Comparison of ENCODE assay signal across 12 cellular contexts in the genomic region with DNA sequence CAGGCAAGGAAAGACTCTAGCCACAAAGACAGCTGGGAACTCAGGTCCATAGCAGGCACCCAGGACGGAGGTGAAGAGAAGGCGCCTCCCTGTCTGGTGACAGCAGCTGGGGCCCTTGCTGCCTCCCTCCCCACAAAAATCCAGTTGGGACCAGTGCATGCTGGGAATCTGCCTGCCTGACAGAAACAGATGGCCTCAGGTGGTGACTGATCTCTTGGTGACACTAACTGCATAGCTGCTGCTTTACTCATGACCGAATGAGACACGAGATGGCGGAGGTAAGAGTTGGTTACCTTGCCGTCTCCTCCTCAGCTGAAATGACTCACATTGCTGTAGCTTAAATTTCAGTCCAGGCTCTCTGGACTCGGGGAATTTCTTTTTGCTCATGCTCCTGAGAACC.
A peak's percentile ranks its signal among the peaks of the same experiment; 100 is the strongest.
DNase-seq lines count a peak whose midpoint lies in the region; ATAC-seq and TF ChIP-seq lines count a peak whose summit lies in the region.
"Had no signal": no experiment of that assay in that cellular context is flagged by ENCODE, and none has a peak within 500 bp of the region (broad histone marks: within the 10 kb centered on the region; RNA-seq: fewer than 3 reads in every experiment).

No MANE protein-coding gene starts in this region.

- H3K4me1 Mint-ChIP-seq in Calu3 (ENCODE audit: low read depth, unreplicated experiment) (peaks cover 60% of the 10 kb centered on the region), mesothelial cell of epicardium (peaks cover 47% of the 10 kb centered on the region)
- peaks cover 4% of the 10 kb centered on the region for H3K4me1 Mint-ChIP-seq in stimulated activated memory B cell treated with anti-CD40 and anti-IgM and Interleukin-4, amounts not matched to agents 10 μg/mL and 1 μg/mL and 100 μg/mL, for 72 hours

- no peak for TF ChIP-seq CTCF in Calu3 (IDR thresholded peaks at IDR 0.05; ENCODE audit: unreplicated experiment)
- no peak for TF ChIP-seq CTCF in adrenal gland (IDR thresholded peaks at IDR 0.05)
- no peak for TF ChIP-seq CTCF in mesothelial cell of epicardium (IDR thresholded peaks at IDR 0.05; ENCODE audit: unreplicated experiment)

- peak; percentile 74 for DNase-seq in Calu3
- DNase-seq in NCI-H1694 (lab: John Stamatoyannopoulos, UW): peak; percentile 95
- DNase-seq in adrenal gland: peak in 5 of 7 donors; percentile 22 to 58 (median 51)
- DNase-seq in mesothelial cell of epicardium (ENCODE audit: low spot score in 2 of 2, unreplicated experiment in 2 of 2): no peak
- no peak for DNase-seq in MG63
- no peak for DNase-seq in NCI-H2081 treated with DMSO at 0.1 percent for 48 hours (lab: John Stamatoyannopoulos, UW)
- DNase-seq: activated T-cell treated with anti-CD3 and anti-CD28 coated beads, Interleukin-2, amount 50 U/mL, for 1 hour; HCEC 1CT had no signal

- H3K27ac Mint-ChIP-seq in Calu3 (ENCODE audit: unreplicated experiment) (peak overlapping the region; percentile 86), mesothelial cell of epicardium (peak overlapping the region; percentile 82)
- no peak overlapping the region for H3K27ac Mint-ChIP-seq in stimulated activated memory B cell treated with anti-CD40 and anti-IgM and Interleukin-4, amounts not matched to agents 10 μg/mL and 1 μg/mL and 100 μg/mL, for 72 hours
- H3K27ac Mint-ChIP-seq: T-helper 2 cell treated with Interferon-gamma antibody and Interleukin-4, amounts not matched to agents 5 μg/mL and 100 μg/mL, for 36 hours had no signal

- H3K4me3 Mint-ChIP-seq in Calu3 (ENCODE audit: low read depth, unreplicated experiment) (peak overlapping the region; percentile 47), mesothelial cell of epicardium (no peak overlapping the region)
- no peak overlapping the region for H3K4me3 Mint-ChIP-seq in stimulated activated memory B cell treated with anti-CD40 and anti-IgM and Interleukin-4, amounts not matched to agents 10 μg/mL and 1 μg/mL and 100 μg/mL, for 72 hours
- H3K4me3 Mint-ChIP-seq: T-helper 2 cell treated with Interferon-gamma antibody and Interleukin-4, amounts not matched to agents 5 μg/mL and 100 μg/mL, for 36 hours had no signal

- TF ChIP-seq POLR2A in adrenal gland (IDR thresholded peaks at IDR 0.05): no peak

- intact Hi-C loops in Calu3 (cut with micrococcal nuclease; ENCODE audit: unreplicated experiment): loop anchor here (10.0 kb wide), 1 partner anchor 248 kb away; no protein-coding TSS in a partner anchor
- intact Hi-C loops in adrenal gland (cut with DNase I): no loop called here

- H3K4me1 ChIP-seq in adrenal gland (replicated peaks in 1 of 2): peaks cover 6 to 17% of the 10 kb centered on the region in 2 donors

- WGBS in adrenal gland, 4 donors: 50 to 71% (median 69%) methylated on average over 7 of the region's 7 CpGs

- H3K27ac ChIP-seq in adrenal gland: no peak overlapping the region
- H3K27ac ChIP-seq: HL-60 had no signal

- H3K27me3 Mint-ChIP-seq in Calu3 (ENCODE audit: unreplicated experiment) (no peaks in the 10 kb centered on the region), mesothelial cell of epicardium (ENCODE audit: low read depth) (no peaks in the 10 kb centered on the region)
- no peaks in the 10 kb centered on the region for H3K27me3 Mint-ChIP-seq in stimulated activated memory B cell treated with anti-CD40 and anti-IgM and Interleukin-4, amounts not matched to agents 10 μg/mL and 1 μg/mL and 100 μg/mL, for 72 hours

- H3K36me3 ChIP-seq in adrenal gland (replicated peaks in 1 of 2) (no peaks in the 10 kb centered on the region), MG63 (no peaks in the 10 kb centered on the region)

- BruUV-seq in Calu3 (replicated peaks; lab: Mats Ljungman, UMichigan): no TSS peak

- H3K4me3 ChIP-seq in adrenal gland (no peak overlapping the region), MG63 (no peak overlapping the region)

- CTCF ChIA-PET in Calu3 (lab: Charles Lee): interaction anchor here (0.8 to 1.4 kb wide), 2 partner anchors 16 to 252 kb away, joined by 3 to 7 read pairs; no protein-coding TSS in a partner anchor

- no peaks in the 10 kb centered on the region for H3K27me3 ChIP-seq in adrenal gland
- H3K27me3 ChIP-seq in MG63: no peaks in the 10 kb centered on the region

- H3K9me3 Mint-ChIP-seq in Calu3 (ENCODE audit: low read depth, unreplicated experiment) (no peaks in the 10 kb centered on the region), mesothelial cell of epicardium (no peaks in the 10 kb centered on the region)
- no peaks in the 10 kb centered on the region for H3K9me3 Mint-ChIP-seq in stimulated activated memory B cell treated with anti-CD40 and anti-IgM and Interleukin-4, amounts not matched to agents 10 μg/mL and 1 μg/mL and 100 μg/mL, for 72 hours
- H3K9me3 Mint-ChIP-seq: T-helper 2 cell treated with Interferon-gamma antibody and Interleukin-4, amounts not matched to agents 5 μg/mL and 100 μg/mL, for 36 hours had no signal

- no peak for ATAC-seq in stimulated activated memory B cell treated with anti-CD40 and anti-IgM and Interleukin-4, amounts not matched to agents 10 μg/mL and 1 μg/mL and 100 μg/mL, for 72 hours
- ATAC-seq in GM18870 (IDR thresholded peaks at IDR 0.05; ENCODE audit: unreplicated experiment): no peak

- H3K36me3 Mint-ChIP-seq in Calu3 (ENCODE audit: insufficient read depth, unreplicated experiment) (no peaks in the 10 kb centered on the region), mesothelial cell of epicardium (no peaks in the 10 kb centered on the region)
- H3K36me3 Mint-ChIP-seq in stimulated activated memory B cell treated with anti-CD40 and anti-IgM and Interleukin-4, amounts not matched to agents 10 μg/mL and 1 μg/mL and 100 μg/mL, for 72 hours: peaks cover 13% of the 10 kb centered on the region

- H3K9me3 ChIP-seq in adrenal gland (replicated peaks in 1 of 3) (no peaks in the 10 kb centered on the region), MG63 (no peaks in the 10 kb centered on the region)

Comparison
In these comparisons a context has a peak if more than half of its experiments do, and no peak if none do; other contexts are left out.
1. DNase-seq: peak in Calu3 (single experiment), NCI-H1694 (single experiment) and adrenal gland (5 of 7); none in mesothelial cell of epicardium (0 of 2), MG63 (single experiment) and NCI-H2081 treated with DMSO at 0.1 percent for 48 hours (single experiment).